Comparison of ENCODE assay signal across 10 cellular contexts in genomic region chr1:158570480-158570879, GRCh38. TPM values are rescaled to one million over a fixed set of nuclear protein-coding genes. Genes with fewer than 3 reads are reported as not detected.
"Had no signal": no experiment of that assay in that cellular context is flagged by ENCODE, and none has a peak within 500 bp of the region (broad histone marks: within the 10 kb centered on the region; RNA-seq: fewer than 3 reads in every experiment).

Gene OR6P1, minus strand, starts transcription at chr1:158570580. Its CDS starts 6,976 bp downstream, at chr1:158563604.

- H3K4me2 ChIP-seq: KMS-11 had no signal

- H3K4me3 Mint-ChIP-seq: IgD-negative memory B cell had no signal

- DNase-seq: IMR-90, KBM-7, KG1 had no signal

- H3K9ac ChIP-seq: KMS-11 had no signal

- H3K4me3 ChIP-seq: K562 had no signal

- H3K4me1 Mint-ChIP-seq: IgD-negative memory B cell had no signal

- H3K27ac Mint-ChIP-seq: IgD-negative memory B cell had no signal

- ATAC-seq: HepG2, K562 had no signal

- H3K27ac ChIP-seq: HL-60, KMS-11 had no signal

RNA-seq across cellular contexts. Expression of gene OR6P1, which starts in this region (rescaled TPM):
- total RNA-seq: HepG2, HT-29, HT1080, IMR-90, K562 had no signal
- polyA plus RNA-seq: HepG2, IgD-negative memory B cell, IMR-90, K562 had no signal
